Comparison of ENCODE assay signal across 8 cellular contexts in genomic region chr15:35306361-35306981, GRCh38.
DNase-seq lines count a peak whose midpoint lies in the region; ATAC-seq and TF ChIP-seq lines count a peak whose summit lies in the region.
"Had no signal": no experiment of that assay in that cellular context is flagged by ENCODE, and none has a peak within 500 bp of the region (broad histone marks: within the 10 kb centered on the region; RNA-seq: fewer than 3 reads in every experiment).

No MANE protein-coding gene starts in this region.

- intact Hi-C loops in tibial artery (cut with DNase I; ENCODE audit: low total_unique reads) (no loop called here), ovary (cut with DNase I) (no loop called here)

- H3K27ac ChIP-seq in tibial artery (peak overlapping the region; percentile 53 to 58), ovary (no peak overlapping the region)

- no peak for TF ChIP-seq EP300 in ovary (IDR thresholded peaks at IDR 0.05)

- no peak for TF ChIP-seq POLR2A in ovary (IDR thresholded peaks at IDR 0.05)

- WGBS in ovary, 3 donors = 34 to 48% (median 40%) methylated on average over 4 of the region's 4 CpGs

- H3K36me3 ChIP-seq in tibial artery = no peaks in the 10 kb centered on the region
- no peaks in the 10 kb centered on the region for H3K36me3 ChIP-seq in ovary

- DNase-seq in astrocyte of the hippocampus (ENCODE audit: low read depth, low spot score) (peak; percentile 69), islet precursor cell (peak; percentile 90), tibial artery (no peak), COR-L47 (lab: John Stamatoyannopoulos, UW) (no peak), ovary (no peak)
- DNase-seq: activated T-cell treated with anti-CD3 and anti-CD28 coated beads for 4 hours had no signal

- H3K4me1 ChIP-seq in tibial artery (peaks cover 0 to 59% (median 11%) of the 10 kb centered on the region in 4 donors), ovary (ENCODE audit: insufficient read depth) (peaks cover 7% of the 10 kb centered on the region)

- TF ChIP-seq CTCF in tibial artery (IDR thresholded peaks at IDR 0.05) = no peak
- TF ChIP-seq CTCF in ovary (IDR thresholded peaks at IDR 0.05) = no peak

- H3K4me3 ChIP-seq in tibial artery = no peak overlapping the region
- no peak overlapping the region for H3K4me3 ChIP-seq in ovary

- ATAC-seq in HG02759 (IDR thresholded peaks at IDR 0.05; ENCODE audit: unreplicated experiment) (peak; percentile 55), HG03520 (IDR thresholded peaks at IDR 0.05; ENCODE audit: unreplicated experiment) (no peak)

- H3K9me3 ChIP-seq in tibial artery (no peaks in the 10 kb centered on the region), ovary (no peaks in the 10 kb centered on the region)

- H3K27me3 ChIP-seq in tibial artery (no peaks in the 10 kb centered on the region), ovary (no peaks in the 10 kb centered on the region)

Comparison
In these comparisons a context has a peak if more than half of its experiments do, and no peak if none do; other contexts are left out.
1. DNase-seq: peak in astrocyte of the hippocampus (single experiment) and islet precursor cell (single experiment); none in tibial artery (0 of 2), COR-L47 (single experiment) and ovary (0 of 5).
2. H3K27ac ChIP-seq: peak in tibial artery (2 of 2); none in ovary (0 of 2).